In genomic region chr1:27716262-27716895, GRCh38 we compare ENCODE assay signal across 20 cellular contexts.
"Had no signal": no experiment of that assay in that cellular context is flagged by ENCODE, and none has a peak within 500 bp of the region (broad histone marks: within the 10 kb centered on the region; RNA-seq: fewer than 3 reads in every experiment).

No MANE protein-coding gene starts in this region.

- H3K9ac ChIP-seq: KMS-11, SK-N-SH had no signal

- H3K4me2 ChIP-seq: KMS-11, SK-N-SH had no signal

- DNase-seq: IMR-90, Kasumi-1, MM.1S, NCI-H1092 treated with DMSO at 0.1 percent for 48 hours, NCI-H1436, NCI-H187, NCI-H2029, NCI-H2081 treated with DMSO at 0.1 percent for 48 hours, NCI-H2171, NCI-H226, NCI-H446, NCI-H510A, NCI-H524 treated with DMSO at 0.1 percent for 48 hours, NCI-H69, NCI-H774, Right ventricle myocardium superior, RPMI8226, SK-N-SH, SW 1271 had no signal

- H3K27ac ChIP-seq: KMS-11 had no signal

- H3K9me3 ChIP-seq: SK-N-SH had no signal
